1 cellular context compared by ENCODE assay signal in genomic region chr17:44200478-44201155, GRCh38.
TF ChIP-seq lines count a peak whose summit lies in the region.

No MANE protein-coding gene starts in this region.

TF ChIP-seq in K562, 482 proteins besides CTCF, POLR2A, EP300 and RAD21 (continued from another document):
- TF ChIP-seq VEZF1 (CRISPR knock-in tag; IDR thresholded peaks at IDR 0.05) (no peak), MAZ (CRISPR knock-in tag; conservative IDR thresholded peaks at IDR 0.05 in 1 of 2, IDR thresholded peaks at IDR 0.05 in 1 of 2) (peak in 1 of 2 experiments; percentile 71; a peak in 2 of 4 replicates), ZNF324 (CRISPR knock-in tag; IDR thresholded peaks at IDR 0.05) (no peak), NFE2L1 (tag; IDR thresholded peaks at IDR 0.05; ENCODE audit: borderline replicate concordance, low read depth) (no peak), RBM34 (IDR thresholded peaks at IDR 0.05; ENCODE audit: borderline replicate concordance, insufficient read depth, low read length) (no peak), BCL6 (CRISPR knock-in tag; IDR thresholded peaks at IDR 0.05) (no peak), ZFP30 (CRISPR knock-in tag; IDR thresholded peaks at IDR 0.05; ENCODE audit: borderline replicate concordance) (no peak), ZC3H4 (CRISPR knock-in tag; IDR thresholded peaks at IDR 0.05; ENCODE audit: borderline replicate concordance) (peak; percentile 73; the same call in 1 of the 2 replicates), MXI1 (IDR thresholded peaks at IDR 0.05; ENCODE audit: low read depth, low read length) (no peak), CBX5 (IDR thresholded peaks at IDR 0.05; ENCODE audit: borderline replicate concordance, low read depth) (no peak), HNRNPH1 (optimal IDR thresholded peaks at IDR 0.05; ENCODE audit: low read depth, low read length) (no peak), NR2C2 (CRISPR knock-in tag; IDR thresholded peaks at IDR 0.05) (peak; percentile 34; the same call in 1 of the 2 replicates), NR2C2 (tag; IDR thresholded peaks at IDR 0.05) (no peak), ETS2 (tag; IDR thresholded peaks at IDR 0.05; ENCODE audit: borderline replicate concordance, poor library complexity, severe bottlenecking) (no peak), ATF2 (CRISPR knock-in tag; IDR thresholded peaks at IDR 0.05) (no peak), STAG1 (CRISPR knock-in tag; IDR thresholded peaks at IDR 0.05; ENCODE audit: borderline replicate concordance) (no peak), ZBTB34 (CRISPR knock-in tag; IDR thresholded peaks at IDR 0.05) (no peak), SMARCE1 (IDR thresholded peaks at IDR 0.05) (no peak), E2F5 (CRISPR knock-in tag; IDR thresholded peaks at IDR 0.05) (peak; percentile 55; the same call in 1 of the 2 replicates), ELF4 (CRISPR knock-in tag; IDR thresholded peaks at IDR 0.05) (no peak), ZNF121 (CRISPR knock-in tag; conservative IDR thresholded peaks at IDR 0.05) (no peak), CXXC5 (CRISPR knock-in tag; IDR thresholded peaks at IDR 0.05) (no peak), ZNF717 (CRISPR knock-in tag; IDR thresholded peaks at IDR 0.05) (no peak), MLLT1 (IDR thresholded peaks at IDR 0.05) (no peak), NKRF (IDR thresholded peaks at IDR 0.05; ENCODE audit: borderline replicate concordance) (peak; percentile 49; the same call in 1 of the 2 replicates), ZNF778 (CRISPR knock-in tag; IDR thresholded peaks at IDR 0.05) (no peak), PHF20 (IDR thresholded peaks at IDR 0.05; ENCODE audit: partially characterized antibody) (peak; percentile 62), ZFPM2 (CRISPR knock-in tag; IDR thresholded peaks at IDR 0.05) (no peak), MXD1 (CRISPR knock-in tag; IDR thresholded peaks at IDR 0.05; ENCODE audit: borderline replicate concordance, poor library complexity, severe bottlenecking) (no peak)
